Comparison of ENCODE assay signal across 31 cellular contexts in genomic region chr7:81665236-81665635, GRCh38.
"Had no signal": no experiment of that assay in that cellular context is flagged by ENCODE, and none has a peak within 500 bp of the region (broad histone marks: within the 10 kb centered on the region; RNA-seq: fewer than 3 reads in every experiment).

No MANE protein-coding gene starts in this region.

- H3K4me3 ChIP-seq: Peyer's patch, SJSA1 had no signal

- H3K9ac ChIP-seq: KMS-11 had no signal

- DNase-seq: activated CD4-positive, alpha-beta memory T cell treated with anti-CD3 and anti-CD28 coated beads for 36 hours; activated CD4-positive, alpha-beta T cell treated with anti-CD3 and anti-CD28 coated beads for 4 hours; activated CD4-positive, alpha-beta T cell treated with anti-CD3 and anti-CD28 coated beads, Interleukin-2, amount 50 U/mL, for 1 hour; activated CD8-positive, alpha-beta memory T cell treated with anti-CD3 and anti-CD28 coated beads for 24 hours; activated CD8-positive, alpha-beta memory T cell treated with anti-CD3 and anti-CD28 coated beads, Interleukin-2, amount 10 ng/mL, durations not matched to agents 7 days and 5 days; activated CD8-positive, alpha-beta memory T cell treated with anti-CD3 and anti-CD28 coated beads, Interleukin-2, amount 50 U/mL, for 48 hours; activated effector memory CD4-positive, alpha-beta T cell treated with Interleukin-2 at 50 U/mL for 16 hours; activated naive CD4-positive, alpha-beta T cell treated with anti-CD3 and anti-CD28 coated beads, Interleukin-2, amount 10 ng/mL, durations not matched to agents 7 days and 5 days; activated naive CD8-positive, alpha-beta T cell treated with anti-CD3 and anti-CD28 coated beads, Interleukin-2, amount 50 U/mL, for 24 hours; activated T-cell treated with anti-CD3 and anti-CD28 coated beads, Interleukin-2, amount 50 U/mL, for 48 hours; anterior cingulate cortex; caudate nucleus; cerebellar nuclear complex; MM.1S; MV-4-11; NCI-H1092; NCI-H1436 treated with DMSO at 0.1 percent for 48 hours; NCI-H1694 treated with DMSO at 0.1 percent for 48 hours; NCI-H2029; NCI-H345; NCI-H526 treated with DMSO at 0.1 percent for 48 hours; NCI-H774; Peyer's patch; RPMI8226; SHP77 treated with DMSO at 0.1 percent for 48 hours had no signal

- H3K9me3 Mint-ChIP-seq: WTC11 had no signal

- ATAC-seq: activated CD4-positive, CD25-positive, alpha-beta regulatory T cell treated with anti-CD3 and anti-CD28 coated beads, Interleukin-2, amount 50 U/mL, for 24 hours; activated CD8-positive, alpha-beta memory T cell treated with anti-CD3 and anti-CD28 coated beads, Interleukin-2, amount 10 ng/mL, durations not matched to agents 7 days and 5 days; activated naive CD8-positive, alpha-beta T cell treated with anti-CD3 and anti-CD28 coated beads, Interleukin-2, amount 50 U/mL, for 24 hours had no signal

- H3K36me3 ChIP-seq: Peyer's patch, SJSA1 had no signal

- H3K36me3 Mint-ChIP-seq: activated CD4-positive, alpha-beta memory T cell treated with anti-CD3 and anti-CD28 coated beads for 36 hours; activated CD8-positive, alpha-beta memory T cell treated with anti-CD3 and anti-CD28 coated beads, Interleukin-2, amount 10 ng/mL, durations not matched to agents 7 days and 5 days; activated naive CD4-positive, alpha-beta T cell treated with anti-CD3 and anti-CD28 coated beads, Interleukin-2, amount 10 ng/mL, durations not matched to agents 7 days and 5 days; activated naive CD8-positive, alpha-beta T cell; brain; WTC11 had no signal

- H3K4me1 ChIP-seq: Peyer's patch, SJSA1 had no signal

- H3K4me1 Mint-ChIP-seq: activated CD8-positive, alpha-beta memory T cell treated with anti-CD3 and anti-CD28 coated beads, Interleukin-2, amount 10 ng/mL, durations not matched to agents 7 days and 5 days; activated naive CD4-positive, alpha-beta T cell treated with anti-CD3 and anti-CD28 coated beads, Interleukin-2, amount 10 ng/mL, durations not matched to agents 7 days and 5 days; activated naive CD8-positive, alpha-beta T cell treated with anti-CD3 and anti-CD28 coated beads, Interleukin-2, amount 50 U/mL, for 24 hours had no signal

- H3K27ac Mint-ChIP-seq: activated CD4-positive, alpha-beta memory T cell treated with anti-CD3 and anti-CD28 coated beads for 36 hours; activated CD8-positive, alpha-beta memory T cell treated with anti-CD3 and anti-CD28 coated beads, Interleukin-2, amount 10 ng/mL, durations not matched to agents 7 days and 5 days; activated naive CD4-positive, alpha-beta T cell treated with anti-CD3 and anti-CD28 coated beads, Interleukin-2, amount 10 ng/mL, durations not matched to agents 7 days and 5 days; activated naive CD8-positive, alpha-beta T cell; activated naive CD8-positive, alpha-beta T cell treated with anti-CD3 and anti-CD28 coated beads, Interleukin-2, amount 50 U/mL, for 24 hours; brain had no signal

- H3K27me3 Mint-ChIP-seq: activated CD4-positive, alpha-beta memory T cell treated with anti-CD3 and anti-CD28 coated beads for 36 hours; activated CD8-positive, alpha-beta memory T cell treated with anti-CD3 and anti-CD28 coated beads, Interleukin-2, amount 10 ng/mL, durations not matched to agents 7 days and 5 days; activated naive CD4-positive, alpha-beta T cell treated with anti-CD3 and anti-CD28 coated beads, Interleukin-2, amount 10 ng/mL, durations not matched to agents 7 days and 5 days; activated naive CD8-positive, alpha-beta T cell; activated naive CD8-positive, alpha-beta T cell treated with anti-CD3 and anti-CD28 coated beads, Interleukin-2, amount 50 U/mL, for 24 hours; brain had no signal

- H3K27me3 ChIP-seq: Peyer's patch, SJSA1 had no signal

- H3K27ac ChIP-seq: KMS-11, Peyer's patch, SJSA1 had no signal

- H3K4me3 Mint-ChIP-seq: activated CD4-positive, alpha-beta memory T cell treated with anti-CD3 and anti-CD28 coated beads for 36 hours; activated CD8-positive, alpha-beta memory T cell treated with anti-CD3 and anti-CD28 coated beads, Interleukin-2, amount 10 ng/mL, durations not matched to agents 7 days and 5 days; activated naive CD4-positive, alpha-beta T cell treated with anti-CD3 and anti-CD28 coated beads, Interleukin-2, amount 10 ng/mL, durations not matched to agents 7 days and 5 days; activated naive CD8-positive, alpha-beta T cell; activated naive CD8-positive, alpha-beta T cell treated with anti-CD3 and anti-CD28 coated beads, Interleukin-2, amount 50 U/mL, for 24 hours; brain; WTC11 had no signal

- H3K4me2 ChIP-seq: KMS-11 had no signal

- H3K9me3 ChIP-seq: Peyer's patch, SJSA1 had no signal
